10 cellular contexts compared by ENCODE assay signal in the genomic region with DNA sequence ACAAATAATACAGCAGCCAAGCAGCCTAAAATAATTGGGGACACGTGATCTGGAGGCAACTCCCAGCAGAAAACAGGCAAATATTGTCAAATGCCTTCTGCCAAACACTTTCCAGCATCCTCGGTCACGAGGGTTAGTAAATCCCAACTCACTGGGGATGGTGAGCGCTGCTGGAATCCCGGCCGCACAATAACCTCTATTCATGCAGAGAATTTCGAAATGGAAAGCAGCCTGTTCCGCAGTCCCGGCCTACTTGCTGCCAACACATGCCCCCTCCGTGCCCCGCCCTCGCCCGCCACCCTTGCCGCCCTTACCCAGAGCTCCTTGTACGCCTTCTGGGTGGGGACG.
A peak's percentile ranks its signal among the peaks of the same experiment; 100 is the strongest.
DNase-seq lines count a peak whose midpoint lies in the region; ATAC-seq and TF ChIP-seq lines count a peak whose summit lies in the region.
"Had no signal": no experiment of that assay in that cellular context is flagged by ENCODE, and none has a peak within 500 bp of the region (broad histone marks: within the 10 kb centered on the region; RNA-seq: fewer than 3 reads in every experiment).

No MANE protein-coding gene starts in this region.

- POLR2A ChIA-PET in Caco-2 (lab: Charles Lee), result no interaction called here

- H3K27me3 Mint-ChIP-seq in Caco-2 (ENCODE audit: insufficient read depth, unreplicated experiment), result no peaks in the 10 kb centered on the region

- CTCF ChIA-PET in Caco-2 (lab: Charles Lee), result no interaction called here

- ATAC-seq in HG02588 (IDR thresholded peaks at IDR 0.05; ENCODE audit: unreplicated experiment) (no peak), GM19452 (IDR thresholded peaks at IDR 0.05; ENCODE audit: unreplicated experiment) (no peak)

- H3K27ac Mint-ChIP-seq in Caco-2 (ENCODE audit: unreplicated experiment), result no peak overlapping the region

- no peaks in the 10 kb centered on the region for H3K36me3 ChIP-seq in Caco-2 (ENCODE audit: control insufficient read depth, insufficient read depth, low read length)
- H3K36me3 ChIP-seq: uterus had no signal

- no peak overlapping the region for H3K4me3 Mint-ChIP-seq in Caco-2 (ENCODE audit: unreplicated experiment)

- H3K9me3 ChIP-seq in Caco-2, result no peaks in the 10 kb centered on the region
- H3K9me3 ChIP-seq: uterus had no signal

- H3K4me1 ChIP-seq in Caco-2, result no peaks in the 10 kb centered on the region
- H3K4me1 ChIP-seq: uterus had no signal

- intact Hi-C loops in Caco-2 (cut with micrococcal nuclease; ENCODE audit: unreplicated experiment), result no loop called here

- H3K4me3 ChIP-seq in fibroblast of mammary gland (ENCODE audit: control insufficient read depth, low read depth, low read length) (no peak overlapping the region), Caco-2 (ENCODE audit: low read depth, low read length) (no peak overlapping the region)
- H3K4me3 ChIP-seq: uterus had no signal

- TF ChIP-seq CTCF in fibroblast of mammary gland (conservative IDR thresholded peaks at IDR 0.05; ENCODE audit: control insufficient read depth, insufficient read depth, low read depth, low read length), result no peak
- TF ChIP-seq CTCF in Caco-2 (IDR thresholded peaks at IDR 0.05; ENCODE audit: insufficient read depth in 1 of 2, low read depth in 1 of 2, low read length in 1 of 2, severe bottlenecking in 1 of 2, unreplicated experiment in 1 of 2), result no peak

- no peaks in the 10 kb centered on the region for H3K27me3 ChIP-seq in Caco-2 (replicated peaks; ENCODE audit: control insufficient read depth, insufficient read depth, low read length)
- H3K27me3 ChIP-seq: uterus had no signal

- DNase-seq in DMS79 treated with DMSO at 0.1 percent for 48 hours (lab: John Stamatoyannopoulos, UW) (peak; percentile 5), NCI-H748 treated with DMSO at 0.1 percent for 48 hours (lab: John Stamatoyannopoulos, UW) (peak; percentile 81), fibroblast of mammary gland (ENCODE audit: low read depth) (peak; percentile 7), pons (ENCODE audit: low spot score) (peak; percentile 95), kidney glomerular epithelial cell (lab: John Stamatoyannopoulos, UW) (no peak), Caco-2 (no peak)
- DNase-seq: NCI-H524, uterus had no signal

- H3K36me3 Mint-ChIP-seq in Caco-2 (ENCODE audit: insufficient read depth, unreplicated experiment), result no peaks in the 10 kb centered on the region

- H3K9me3 Mint-ChIP-seq in Caco-2 (ENCODE audit: unreplicated experiment), result no peaks in the 10 kb centered on the region

- BruUV-seq in Caco-2 (replicated peaks; lab: Mats Ljungman, UMichigan), result no TSS peak

- peaks cover 7% of the 10 kb centered on the region for H3K4me1 Mint-ChIP-seq in Caco-2 (ENCODE audit: low read depth, unreplicated experiment)

Comparison
In these comparisons a context has a peak if more than half of its experiments do, and no peak if none do; other contexts are left out.
1. DNase-seq: peak in DMS79 treated with DMSO at 0.1 percent for 48 hours (single experiment), NCI-H748 treated with DMSO at 0.1 percent for 48 hours (single experiment), fibroblast of mammary gland (single experiment) and pons (single experiment); none in kidney glomerular epithelial cell (single experiment) and Caco-2 (0 of 2).